Comparison of ENCODE assay signal across 25 cellular contexts in the genomic region with DNA sequence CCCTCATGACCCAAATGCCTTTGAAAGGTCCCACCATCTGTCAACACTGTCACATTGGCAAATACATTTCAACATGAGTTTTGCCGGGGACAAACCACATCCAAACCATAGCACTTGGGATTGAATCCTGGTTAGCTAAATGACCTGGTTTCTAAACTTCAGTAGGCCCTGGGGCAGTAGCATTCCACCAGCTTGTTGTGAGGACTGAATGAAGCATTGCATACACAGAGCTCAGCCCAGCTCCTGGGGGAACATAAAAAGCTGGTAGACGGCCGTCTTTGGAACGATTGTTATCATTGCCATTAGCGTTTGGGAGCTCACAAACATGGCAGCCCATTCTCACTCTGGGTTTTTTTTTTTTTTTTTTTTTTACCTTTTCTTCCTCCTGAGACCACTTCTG. TPM values are rescaled to one million over a fixed set of nuclear protein-coding genes. Genes with fewer than 3 reads are reported as not detected.
DNase-seq lines count a peak whose midpoint lies in the region; ATAC-seq and TF ChIP-seq lines count a peak whose summit lies in the region.
"Had no signal": no experiment of that assay in that cellular context is flagged by ENCODE, and none has a peak within 500 bp of the region (broad histone marks: within the 10 kb centered on the region; RNA-seq: fewer than 3 reads in every experiment).

No MANE protein-coding gene starts in this region.

- no peak overlapping the region for H2AFZ ChIP-seq in trophoblast cell (ENCODE audit: insufficient read depth, low read length, poor library complexity)
- H2AFZ ChIP-seq in OCI-LY7 (ENCODE audit: low read length), result no peak overlapping the region

- no peaks in the 10 kb centered on the region for H3K27me3 Mint-ChIP-seq in central memory CD8-positive, alpha-beta T cell
- H3K27me3 Mint-ChIP-seq: CD4-positive, alpha-beta T cell had no signal

- POLR2A ChIA-PET in OCI-LY7 (lab: Charles Lee), result interaction anchor here (0.6 to 2.2 kb wide), 6 partner anchors 10 to 146 kb away, joined by 3 to 7 read pairs (median 4); no protein-coding TSS in a partner anchor

- no peak overlapping the region for H4K12ac ChIP-seq in trophoblast cell (ENCODE audit: low read depth, low read length)

- H3K23ac ChIP-seq in mesendoderm (ENCODE audit: low read length) (no peak overlapping the region), trophoblast cell (ENCODE audit: low read length) (no peak overlapping the region)

- no peak overlapping the region for H4K8ac ChIP-seq in mesendoderm (ENCODE audit: low read depth, low read length)
- H4K8ac ChIP-seq in trophoblast cell (ENCODE audit: low read depth, low read length), result no peak overlapping the region

- H3K9me3 ChIP-seq in trophoblast cell (ENCODE audit: insufficient read depth, low read depth, low read length) (no peaks in the 10 kb centered on the region), OCI-LY7 (ENCODE audit: low read length) (peaks cover 7% of the 10 kb centered on the region; the same call in 1 of the 2 replicates)
- H3K9me3 ChIP-seq: A549, BE2C had no signal

- peak; percentile 55 for DNase-seq in ELF-1 (ENCODE audit: low read depth, low spot score)
- DNase-seq in central memory CD8-positive, alpha-beta T cell (ENCODE audit: low spot score in 2 of 2), result no peak
- DNase-seq in mesendoderm, result peak; percentile 29
- DNase-seq in trophoblast cell, result peak; percentile 49 to 72
- DNase-seq in SK-N-DZ (ENCODE audit: low spot score), result no peak
- no peak for DNase-seq in NCI-H2081 (lab: John Stamatoyannopoulos, UW)
- DNase-seq in OCI-LY7 (ENCODE audit: low spot score), result no peak
- DNase-seq: 8988T; ACHN; AML-193; BE2C; CD4-positive, alpha-beta T cell; CD8-positive, alpha-beta memory T cell; DMS 273 treated with DMSO at 0.1 percent for 48 hours; DMS79; EL; GF-D8; GOT3; H7; HCEC 1CT had no signal

- WGBS in mesendoderm (ENCODE audit: extremely low coverage, insufficient coverage, low lambda C conversion rate), result no CpG with 5 or more reads among the region's 5 CpGs
- WGBS in trophoblast cell (ENCODE audit: extremely low coverage, insufficient coverage, insufficient read length), result no CpG with 5 or more reads among the region's 5 CpGs

- CTCF ChIA-PET in OCI-LY7 (lab: Charles Lee; ENCODE audit: unreplicated experiment), result interaction anchor here (0.6 kb wide), 1 partner anchor 125 kb away, joined by 4 read pairs; no protein-coding TSS in a partner anchor

- H3K4me1 Mint-ChIP-seq in central memory CD8-positive, alpha-beta T cell, result peaks cover 24% of the 10 kb centered on the region

- H2BK12ac ChIP-seq in trophoblast cell (ENCODE audit: low read length), result no peak overlapping the region

- no peaks in the 10 kb centered on the region for H3K36me3 ChIP-seq in mesendoderm (ENCODE audit: control insufficient read depth, insufficient read depth, low read length)
- H3K36me3 ChIP-seq in trophoblast cell (ENCODE audit: control insufficient read depth in 1 of 2, insufficient read depth in 2 of 2, low read length in 2 of 2), result no peaks in the 10 kb centered on the region
- no peaks in the 10 kb centered on the region; the same call in 1 of the 2 replicates for H3K36me3 ChIP-seq in OCI-LY7 (ENCODE audit: insufficient read depth, low read length)
- H3K36me3 ChIP-seq: BE2C; BLaER1 treated with 17β-estradiol and CSF1 and Interleukin-3, amounts not matched to agents 10 nM and 100 nM had no signal

- H3K79me1 ChIP-seq in mesendoderm (ENCODE audit: low read length) (no peaks in the 10 kb centered on the region), trophoblast cell (ENCODE audit: low read length) (no peaks in the 10 kb centered on the region)

- intact Hi-C loops in OCI-LY7 (cut with micrococcal nuclease; ENCODE audit: unreplicated experiment), result no loop called here

- ATAC-seq in central memory CD8-positive, alpha-beta T cell (replicated peaks; ENCODE audit: extremely low read depth, poor library complexity, severe bottlenecking), result no peak
- ATAC-seq in GM18868 (IDR thresholded peaks at IDR 0.05; ENCODE audit: unreplicated experiment), result no peak
- ATAC-seq: A549 had no signal

- H3K9me3 Mint-ChIP-seq in central memory CD8-positive, alpha-beta T cell, result no peaks in the 10 kb centered on the region
- H3K9me3 Mint-ChIP-seq: CD4-positive, alpha-beta T cell; CD8-positive, alpha-beta memory T cell had no signal

- H3K18ac ChIP-seq in mesendoderm (ENCODE audit: low read length), result no peak overlapping the region
- H3K18ac ChIP-seq in trophoblast cell (ENCODE audit: low read length), result no peak overlapping the region

- BruUV-seq in OCI-LY7 (replicated peaks; lab: Mats Ljungman, UMichigan), result no TSS peak

- H4K20me1 ChIP-seq in OCI-LY7 (ENCODE audit: insufficient read depth, low read length), result no peaks in the 10 kb centered on the region
- H4K20me1 ChIP-seq: BLaER1 treated with 17β-estradiol and CSF1 and Interleukin-3, amounts not matched to agents 10 nM and 100 nM had no signal

- H3K4ac ChIP-seq in mesendoderm (ENCODE audit: low read depth, low read length) (no peak overlapping the region), trophoblast cell (ENCODE audit: low read depth, low read length) (no peak overlapping the region)

- H3K14ac ChIP-seq in trophoblast cell (ENCODE audit: low read length), result no peak overlapping the region

- H4K5ac ChIP-seq in mesendoderm (ENCODE audit: low read length), result no peak overlapping the region

- H3K4me3 ChIP-seq in mesendoderm (ENCODE audit: low read length), result no peak overlapping the region
- no peak overlapping the region for H3K4me3 ChIP-seq in trophoblast cell (ENCODE audit: low read depth, low read length)
- H3K4me3 ChIP-seq in OCI-LY7 (ENCODE audit: low read depth, low read length, poor library complexity, severe bottlenecking), result no peak overlapping the region
- H3K4me3 ChIP-seq: A549; BLaER1 treated with 17β-estradiol and CSF1 and Interleukin-3, amounts not matched to agents 10 nM and 100 nM had no signal

- H2BK5ac ChIP-seq in mesendoderm (ENCODE audit: low read length) (peak overlapping the region; percentile 47), trophoblast cell (ENCODE audit: low read depth, low read length, poor library complexity) (no peak overlapping the region)

- no peaks in the 10 kb centered on the region for H3K9me2 ChIP-seq in OCI-LY7 (ENCODE audit: insufficient read depth, low read length)

- H3K4me3 Mint-ChIP-seq in central memory CD8-positive, alpha-beta T cell, result no peak overlapping the region
- H3K4me3 Mint-ChIP-seq: CD14-positive monocyte; CD4-positive, alpha-beta T cell had no signal

- H2BK15ac ChIP-seq in mesendoderm (replicated peaks; ENCODE audit: low read depth), result no peak overlapping the region

- no peak for TF ChIP-seq CTCF in OCI-LY7 (conservative IDR thresholded peaks at IDR 0.05; ENCODE audit: low read length)

- H3K79me2 ChIP-seq in mesendoderm (ENCODE audit: control insufficient read depth, insufficient read depth, low read length) (no peaks in the 10 kb centered on the region), trophoblast cell (ENCODE audit: control insufficient read depth, insufficient read depth, low read length, poor library complexity) (no peaks in the 10 kb centered on the region), OCI-LY7 (ENCODE audit: insufficient read depth, low read depth, low read length) (no peaks in the 10 kb centered on the region)

- peaks cover 15% of the 10 kb centered on the region for H3K4me1 ChIP-seq in mesendoderm (ENCODE audit: control insufficient read depth, low read depth, low read length)
- H3K4me1 ChIP-seq in trophoblast cell (ENCODE audit: control insufficient read depth in 1 of 2, insufficient read depth in 2 of 2, low read length in 2 of 2), result peaks cover 0 to 2% of the 10 kb centered on the region in 2 experiments
- H3K4me1 ChIP-seq in OCI-LY7 (ENCODE audit: insufficient read depth, low read length, poor library complexity, severe bottlenecking), result peaks cover 18% of the 10 kb centered on the region
- H3K4me1 ChIP-seq: A549, BE2C had no signal

- peak overlapping the region; percentile 56 for H3K27ac Mint-ChIP-seq in central memory CD8-positive, alpha-beta T cell (ENCODE audit: low read depth)
- H3K27ac Mint-ChIP-seq: CD4-positive, alpha-beta T cell had no signal

- H3K9ac ChIP-seq in mesendoderm (ENCODE audit: low read length) (no peak overlapping the region), trophoblast cell (ENCODE audit: low read length) (no peak overlapping the region)
- H3K9ac ChIP-seq: BLaER1 treated with 17β-estradiol and CSF1 and Interleukin-3, amounts not matched to agents 10 nM and 100 nM had no signal

- H4K91ac ChIP-seq in trophoblast cell (ENCODE audit: low read depth, low read length), result no peak overlapping the region

- H2BK120ac ChIP-seq in mesendoderm (ENCODE audit: low read depth, low read length) (no peak overlapping the region), trophoblast cell (ENCODE audit: insufficient read depth, low read length, poor library complexity) (no peak overlapping the region)

- H3K56ac ChIP-seq in mesendoderm (ENCODE audit: low read length), result no peak overlapping the region

- H2AK5ac ChIP-seq in mesendoderm (ENCODE audit: low read length), result peak overlapping the region; percentile 69
- H2AK5ac ChIP-seq in trophoblast cell (ENCODE audit: low read length), result no peak overlapping the region

- H3K27me3 ChIP-seq in mesendoderm (ENCODE audit: insufficient read depth, low read length, poor library complexity) (no peaks in the 10 kb centered on the region), trophoblast cell (ENCODE audit: insufficient read depth, low read length) (no peaks in the 10 kb centered on the region)
- H3K27me3 ChIP-seq: BE2C; BLaER1 treated with 17β-estradiol and CSF1 and Interleukin-3, amounts not matched to agents 10 nM and 100 nM had no signal

- H3K27ac ChIP-seq in mesendoderm (ENCODE audit: low read depth, low read length) (no peak overlapping the region), trophoblast cell (ENCODE audit: low read depth, low read length) (no peak overlapping the region), OCI-LY7 (ENCODE audit: low read depth, low read length, poor library complexity, severe bottlenecking) (no peak overlapping the region)
- H3K27ac ChIP-seq: A549; BLaER1 treated with 17β-estradiol and CSF1 and Interleukin-3, amounts not matched to agents 10 nM and 100 nM had no signal

- no peaks in the 10 kb centered on the region for H3K36me3 Mint-ChIP-seq in central memory CD8-positive, alpha-beta T cell (ENCODE audit: insufficient read depth)
- H3K36me3 Mint-ChIP-seq: CD14-positive monocyte had no signal

- no peak overlapping the region for H3K4me2 ChIP-seq in mesendoderm (ENCODE audit: low read length)
- no peak overlapping the region for H3K4me2 ChIP-seq in trophoblast cell (ENCODE audit: low read length)
- H3K4me2 ChIP-seq in OCI-LY7 (ENCODE audit: low read length), result no peak overlapping the region
- H3K4me2 ChIP-seq: A549; BLaER1 treated with 17β-estradiol and CSF1 and Interleukin-3, amounts not matched to agents 10 nM and 100 nM had no signal

RNA-seq across cellular contexts. Expression of gene CXCR4, which starts 57.5 kb away (rescaled TPM):
- polyA plus RNA-seq in mesendoderm (2013, experiment 1 of 2), result 1.7 TPM
- 1.9 TPM for polyA plus RNA-seq in mesendoderm (2013, experiment 2 of 2)
- 0.86 and 1.2 TPM in 2 replicates for polyA plus RNA-seq in trophoblast cell (2013)
- 33.9 and 37.3 TPM in 2 replicates for polyA plus RNA-seq in SK-N-DZ (2014; cell fraction: cytosol; rRNA removed)
- polyA plus RNA-seq in SK-N-DZ (2014; cell fraction: nucleus; rRNA removed), result 21.7 and 22.2 TPM in 2 replicates
- 367 and 432 TPM in 2 replicates for total RNA-seq in OCI-LY7 (2014; rRNA removed; shearing (Covaris generic))
- 243 and 289 TPM in 2 replicates for total RNA-seq in OCI-LY7 (2022)
- total RNA-seq: G401 had no signal

Comparison
In these comparisons a context has a peak if more than half of its experiments do, and no peak if none do; other contexts are left out.
1. DNase-seq: peak in ELF-1 (single experiment), mesendoderm (single experiment) and trophoblast cell (2 of 2); none in central memory CD8-positive, alpha-beta T cell (0 of 2), SK-N-DZ (single experiment), NCI-H2081 (0 of 2) and OCI-LY7 (single experiment).